In genomic region chr10:93702278-93703001, GRCh38 we compare ENCODE assay signal across 8 cellular contexts. TPM values are rescaled to one million over a fixed set of nuclear protein-coding genes. Genes with fewer than 3 reads are reported as not detected.
DNase-seq lines count a peak whose midpoint lies in the region; ATAC-seq and TF ChIP-seq lines count a peak whose summit lies in the region.

Gene FRA10AC1, minus strand, starts transcription at chr10:93702592. Its CDS starts 2,486 bp downstream, at chr10:93700106.

- peaks cover 14% of the 10 kb centered on the region for H3K4me1 ChIP-seq in CD8-positive, alpha-beta T cell (ENCODE audit: insufficient read depth, low read length)

- H3K27me3 ChIP-seq in CD8-positive, alpha-beta T cell (ENCODE audit: insufficient read depth, low read length): no peaks in the 10 kb centered on the region

- POLR2A ChIA-PET in CD8-positive, alpha-beta T cell (lab: Charles Lee): interaction anchor here (0.6 kb wide), 1 partner anchor 1393 kb away, joined by 3 read pairs; no protein-coding TSS in a partner anchor
- POLR2A ChIA-PET in activated CD8-positive, alpha-beta T cell treated with anti-CD3 and anti-CD28 coated beads for 36 hours (lab: Charles Lee): interaction anchor here (0.6 to 1.2 kb wide), 3 partner anchors 13 to 206 kb away, joined by 3 to 5 read pairs (median 4); partner anchors contain the start of gene CEP55

- DNase-seq in CD8-positive, alpha-beta T cell: peak; percentile 73 to 94 (median 85)
- DNase-seq in NCI-H82 (lab: John Stamatoyannopoulos, UW) (peak; percentile 89), lung microvascular endothelial cell (ENCODE audit: low read depth in 2 of 2) (peak; percentile 96 to 97)
- peak; percentile 79 for DNase-seq in activated CD8-positive, alpha-beta T cell treated with anti-CD3 and anti-CD28 coated beads for 36 hours
- DNase-seq in effector CD8-positive, alpha-beta T cell (lab: John Stamatoyannopoulos, UW): peak; percentile 79
- peak; percentile 70 to 83 (median 82) for DNase-seq in stimulated activated CD4-positive, alpha-beta T cell treated with anti-CD3 and anti-CD28 coated beads, TNF-alpha, amount 100 ng/mL, for 4 hours (ENCODE audit: low read depth in 3 of 3)

- no peaks in the 10 kb centered on the region for H3K9me3 Mint-ChIP-seq in CD8-positive, alpha-beta T cell
- no peaks in the 10 kb centered on the region for H3K9me3 Mint-ChIP-seq in activated CD8-positive, alpha-beta T cell treated with anti-CD3 and anti-CD28 coated beads for 36 hours

- TF ChIP-seq CTCF in CD8-positive, alpha-beta T cell (IDR thresholded peaks at IDR 0.05): no peak
- no peak for TF ChIP-seq CTCF in activated CD8-positive, alpha-beta T cell treated with anti-CD3 and anti-CD28 coated beads for 36 hours (IDR thresholded peaks at IDR 0.05)

- no peaks in the 10 kb centered on the region for H3K27me3 Mint-ChIP-seq in CD8-positive, alpha-beta T cell (ENCODE audit: low read depth)
- no peaks in the 10 kb centered on the region for H3K27me3 Mint-ChIP-seq in activated CD8-positive, alpha-beta T cell treated with anti-CD3 and anti-CD28 coated beads for 36 hours

- peak; percentile 83 for ATAC-seq in CD8-positive, alpha-beta T cell
- ATAC-seq in GM19438 (IDR thresholded peaks at IDR 0.05; ENCODE audit: low read depth, unreplicated experiment): peak; percentile 79
- peak; percentile 78 for ATAC-seq in HG03571 (IDR thresholded peaks at IDR 0.05; ENCODE audit: unreplicated experiment)
- ATAC-seq in activated CD8-positive, alpha-beta T cell treated with anti-CD3 and anti-CD28 coated beads for 36 hours: peak; percentile 85

- CTCF ChIA-PET in CD8-positive, alpha-beta T cell (lab: Charles Lee): interaction anchor here (0.5 to 1.1 kb wide), 2 partner anchors 12 to 219 kb away, joined by 3 read pairs; no protein-coding TSS in a partner anchor
- CTCF ChIA-PET in activated CD8-positive, alpha-beta T cell treated with anti-CD3 and anti-CD28 coated beads for 36 hours (lab: Charles Lee): interaction anchor here (1.1 kb wide), 1 partner anchor 23 kb away, joined by 4 read pairs; no protein-coding TSS in a partner anchor

- H3K27ac Mint-ChIP-seq in CD8-positive, alpha-beta T cell: no peak within 1 kb of the TSS
- H3K27ac Mint-ChIP-seq in activated CD8-positive, alpha-beta T cell treated with anti-CD3 and anti-CD28 coated beads for 36 hours: no peak within 1 kb of the TSS

- intact Hi-C loops in CD8-positive, alpha-beta T cell (cut with DNase I, micrococcal nuclease): loop anchor here (2.0 to 10.0 kb wide), 6 partner anchors 190 to 1110 kb away; partner anchors contain the start of genes EXOC6 (in 2 of the 2), NOC3L (in 2 of the 2), SLC35G1 (in 2 of the 2) and KIF11 (in 1 of the 2)
- intact Hi-C loops in activated CD8-positive, alpha-beta T cell treated with anti-CD3 and anti-CD28 coated beads for 36 hours (cut with micrococcal nuclease): no loop called here

- H3K36me3 Mint-ChIP-seq in CD8-positive, alpha-beta T cell: peaks cover 5% of the 10 kb centered on the region
- H3K36me3 Mint-ChIP-seq in activated CD8-positive, alpha-beta T cell treated with anti-CD3 and anti-CD28 coated beads for 36 hours (ENCODE audit: low read depth): peaks cover 1% of the 10 kb centered on the region

- no peaks in the 10 kb centered on the region for H3K9me3 ChIP-seq in CD8-positive, alpha-beta T cell (ENCODE audit: low read length)

- H3K27ac ChIP-seq in CD8-positive, alpha-beta T cell (ENCODE audit: low read depth, low read length): peak within 1 kb of the TSS; percentile 82

- no peaks in the 10 kb centered on the region for H3K36me3 ChIP-seq in CD8-positive, alpha-beta T cell (ENCODE audit: insufficient read depth, low read length)

- no peak within 1 kb of the TSS for H3K4me3 Mint-ChIP-seq in CD8-positive, alpha-beta T cell
- H3K4me3 Mint-ChIP-seq in activated CD8-positive, alpha-beta T cell treated with anti-CD3 and anti-CD28 coated beads for 36 hours: no peak within 1 kb of the TSS

- H3K4me3 ChIP-seq in CD8-positive, alpha-beta T cell (ENCODE audit: low read depth, low read length): peak within 1 kb of the TSS; percentile 90

- H3K4me1 Mint-ChIP-seq in CD8-positive, alpha-beta T cell (ENCODE audit: low read depth): peaks cover 15% of the 10 kb centered on the region
- H3K4me1 Mint-ChIP-seq in activated CD8-positive, alpha-beta T cell treated with anti-CD3 and anti-CD28 coated beads for 36 hours (ENCODE audit: low read depth): peaks cover 17% of the 10 kb centered on the region

RNA-seq across cellular contexts. Expression of gene FRA10AC1, which starts in this region (rescaled TPM):
- total RNA-seq in CD8-positive, alpha-beta T cell: 1 to 10 TPM; 6.2 to 7.0 TPM
- 10 to 100 TPM; 15.1 to 15.8 TPM for total RNA-seq in activated CD8-positive, alpha-beta T cell treated with anti-CD3 and anti-CD28 coated beads for 36 hours
- 1.1 and 3.2 TPM in 2 replicates for total RNA-seq in lung microvascular endothelial cell

Comparison
In these comparisons a context has a peak if more than half of its experiments do, and no peak if none do; other contexts are left out.
1. Peak in every context shown above with its lines: DNase-seq, ATAC-seq, H3K4me3 ChIP-seq and H3K27ac ChIP-seq.